In the genomic region with DNA sequence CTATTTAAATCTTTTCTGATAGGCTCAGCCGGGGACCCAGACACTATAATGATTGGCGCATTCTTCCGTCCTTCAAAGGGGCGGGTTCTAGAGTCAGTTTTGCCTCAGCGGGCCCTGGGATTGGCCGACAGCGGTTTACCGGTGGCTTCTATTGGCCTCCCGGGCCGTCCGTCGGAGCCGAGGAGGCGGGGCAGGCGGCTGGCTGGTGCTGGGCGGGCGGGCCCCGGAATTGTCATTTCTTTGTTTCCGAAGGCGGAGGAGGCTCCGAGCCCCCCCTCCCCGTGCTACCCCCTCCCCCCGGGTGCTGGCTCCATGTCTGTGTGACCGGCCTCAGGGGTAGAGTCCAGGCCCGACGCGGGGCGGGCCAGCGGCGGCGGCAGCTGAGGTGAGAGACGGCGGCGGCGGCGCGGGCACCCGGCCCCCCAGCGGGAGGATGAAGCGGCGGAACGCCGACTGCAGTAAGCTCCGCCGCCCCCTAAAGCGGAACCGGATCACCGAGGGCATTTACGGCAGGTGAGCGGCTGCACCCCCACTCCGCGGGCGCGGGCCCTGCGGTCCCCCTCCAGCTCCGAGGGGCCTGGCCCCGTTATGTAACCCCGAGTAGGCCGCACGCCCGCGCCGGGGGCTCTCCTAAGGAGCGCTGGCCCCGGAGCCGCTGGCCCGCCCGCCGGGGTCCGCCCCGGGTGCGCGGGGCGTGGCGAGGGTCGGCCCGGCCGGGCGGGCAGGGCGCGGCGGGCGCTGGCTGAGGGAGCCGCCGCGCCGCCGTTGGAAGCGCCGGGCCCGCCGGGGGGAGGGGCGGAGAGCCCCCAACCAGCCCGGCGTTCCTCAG, we compare ENCODE assay signal across 8 cellular contexts. TPM values are rescaled to one million over a fixed set of nuclear protein-coding genes. Genes with fewer than 3 reads are reported as not detected.
DNase-seq lines count a peak whose midpoint lies in the region; TF ChIP-seq lines count a peak whose summit lies in the region.

A gene with protein sequence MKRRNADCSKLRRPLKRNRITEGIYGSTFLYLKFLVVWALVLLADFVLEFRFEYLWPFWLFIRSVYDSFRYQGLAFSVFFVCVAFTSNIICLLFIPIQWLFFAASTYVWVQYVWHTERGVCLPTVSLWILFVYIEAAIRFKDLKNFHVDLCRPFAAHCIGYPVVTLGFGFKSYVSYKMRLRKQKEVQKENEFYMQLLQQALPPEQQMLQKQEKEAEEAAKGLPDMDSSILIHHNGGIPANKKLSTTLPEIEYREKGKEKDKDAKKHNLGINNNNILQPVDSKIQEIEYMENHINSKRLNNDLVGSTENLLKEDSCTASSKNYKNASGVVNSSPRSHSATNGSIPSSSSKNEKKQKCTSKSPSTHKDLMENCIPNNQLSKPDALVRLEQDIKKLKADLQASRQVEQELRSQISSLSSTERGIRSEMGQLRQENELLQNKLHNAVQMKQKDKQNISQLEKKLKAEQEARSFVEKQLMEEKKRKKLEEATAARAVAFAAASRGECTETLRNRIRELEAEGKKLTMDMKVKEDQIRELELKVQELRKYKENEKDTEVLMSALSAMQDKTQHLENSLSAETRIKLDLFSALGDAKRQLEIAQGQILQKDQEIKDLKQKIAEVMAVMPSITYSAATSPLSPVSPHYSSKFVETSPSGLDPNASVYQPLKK (plus strand): TSS at position 232 of the 829 bp plus-strand sequence. CDS start 202 bp downstream, at position 434.

- in situ Hi-C loops in GM23248 (cut with MboI): no loop called here

- no peaks in the 10 kb centered on the region for H3K9me2 ChIP-seq in GM23248 (ENCODE audit: insufficient read depth)

- H3K4me3 ChIP-seq in GM23248: peak within 1 kb of the TSS; percentile 94
- peak within 1 kb of the TSS; percentile 95 to 99 (median 98) for H3K4me3 ChIP-seq in esophagus muscularis mucosa
- H3K4me3 ChIP-seq in muscle layer of colon (ENCODE audit: low read depth in 1 of 2, low read length in 2 of 2): peak within 1 kb of the TSS; percentile 81 to 93

- H3K27ac ChIP-seq in GM23248 (peak within 1 kb of the TSS; percentile 96), esophagus muscularis mucosa (replicated peaks in 1 of 4) (peak within 1 kb of the TSS; percentile 96 to 98 (median 97)), muscle layer of colon (ENCODE audit: low read depth, low read length) (peak within 1 kb of the TSS; percentile 97)

- peak within 1 kb of the TSS; percentile 93 for H2AFZ ChIP-seq in GM23248

- no peaks in the 10 kb centered on the region; the same call in 1 of the 2 replicates for H4K20me1 ChIP-seq in GM23248 (ENCODE audit: insufficient read depth)

- TF ChIP-seq POLR2A in esophagus muscularis mucosa (IDR thresholded peaks at IDR 0.05; ENCODE audit: low read depth): no peak

- H3K4me2 ChIP-seq in GM23248 (ENCODE audit: unreplicated experiment): peak within 1 kb of the TSS; percentile 92

- H3K9me3 ChIP-seq in GM23248 (ENCODE audit: low read depth) (no peaks in the 10 kb centered on the region), esophagus muscularis mucosa (no peaks in the 10 kb centered on the region), muscle layer of colon (ENCODE audit: low read length) (no peaks in the 10 kb centered on the region)

- intact Hi-C loops in esophagus muscularis mucosa (cut with DNase I): no loop called here

- WGBS in GM23248 (ENCODE audit: low coverage in 1 of 2, low lambda C conversion rate in 2 of 2, missing lambda C conversion rate in 2 of 2), 2 experiments: 0 to 1% methylated on average over 38 to 57 of the region's 95 CpGs
- WGBS in esophagus muscularis mucosa: under 1% methylated on average over 15 of the region's 95 CpGs

- peak within 1 kb of the TSS; percentile 99 for H3K9ac ChIP-seq in GM23248
- H3K9ac ChIP-seq in muscle layer of colon (ENCODE audit: low read length): peak within 1 kb of the TSS; percentile 74

- peak; percentile 92 for DNase-seq in DMS53 treated with DMSO at 0.1 percent for 48 hours (lab: John Stamatoyannopoulos, UW; ENCODE audit: unreplicated experiment)
- DNase-seq in GM23248: peak; percentile 97
- peak; percentile 95 to 96 for DNase-seq in Kasumi-1 (lab: John Stamatoyannopoulos, UW)
- DNase-seq in RPMI7951 (ENCODE audit: low read depth): peak; percentile 93
- DNase-seq in activated T-helper 1 cell treated with Interleukin-2 at 50 U/mL for 16 hours (ENCODE audit: low read depth): peak; percentile 93
- peak; percentile 99 for DNase-seq in esophagus muscularis mucosa (ENCODE audit: extremely low spot score)
- DNase-seq in stimulated activated CD8-positive, alpha-beta memory T cell treated with anti-CD3 and anti-CD28 coated beads, Interleukin-7, amount 100 ng/mL, for 1 hour (ENCODE audit: low read depth in 2 of 2): peak; percentile 91 to 93

- peak in 1 of 3 experiments; percentile 9 for TF ChIP-seq CTCF in esophagus muscularis mucosa (IDR thresholded peaks at IDR 0.05)

- H3K27me3 ChIP-seq in GM23248 (replicated peaks; ENCODE audit: insufficient read depth) (no peaks in the 10 kb centered on the region), esophagus muscularis mucosa (no peaks in the 10 kb centered on the region), muscle layer of colon (ENCODE audit: control insufficient read depth in 1 of 2, insufficient read depth in 2 of 2, low read length in 2 of 2) (no peaks in the 10 kb centered on the region)

- peaks cover 35% of the 10 kb centered on the region for H3K4me1 ChIP-seq in GM23248 (ENCODE audit: insufficient read depth)
- peaks cover 38 to 51% (median 48%) of the 10 kb centered on the region in 4 donors for H3K4me1 ChIP-seq in esophagus muscularis mucosa
- H3K4me1 ChIP-seq in muscle layer of colon (ENCODE audit: insufficient read depth, low read length): peaks cover 42% of the 10 kb centered on the region

- no peak for TF ChIP-seq EP300 in esophagus muscularis mucosa (IDR thresholded peaks at IDR 0.05)

- no peaks in the 10 kb centered on the region for H3K36me3 ChIP-seq in GM23248 (ENCODE audit: low read depth)
- H3K36me3 ChIP-seq in esophagus muscularis mucosa: no peaks in the 10 kb centered on the region
- H3K36me3 ChIP-seq in muscle layer of colon (ENCODE audit: insufficient read depth, low read length): no peaks in the 10 kb centered on the region

- peaks cover 23% of the 10 kb centered on the region for H3F3A ChIP-seq in GM23248 (ENCODE audit: insufficient read depth)

- peaks cover 52% of the 10 kb centered on the region for H3K79me2 ChIP-seq in GM23248 (ENCODE audit: insufficient read depth)

RNA-seq across cellular contexts. Expression of the gene that starts here (rescaled TPM):
- 16.8 and 18.0 TPM in 2 replicates for total RNA-seq in GM23248 (2014; rRNA removed; shearing (Covaris generic))
- polyA plus RNA-seq in GM23248 (2016; fragmentation: Nextera tagmentation; extraction: Ambion mirVana): 10.7 and 12.4 TPM in 2 replicates
- 14.7 and 19.2 TPM in 2 replicates for total RNA-seq in RPMI7951 (2014; rRNA removed; shearing (Covaris generic))
- total RNA-seq in esophagus muscularis mucosa: 10 to 100 TPM; 16.2 to 23.2 (median 19.5) TPM

Comparison
In these comparisons a context has a peak if more than half of its experiments do, and no peak if none do; other contexts are left out.
1. Peak in every context shown above with its lines: DNase-seq, H3K4me3 ChIP-seq and H3K27ac ChIP-seq.